ENCODE assay signal across 20 cellular contexts in genomic region chr18:61127714-61128485, GRCh38.
DNase-seq lines count a peak whose midpoint lies in the region; ATAC-seq lines count a peak whose summit lies in the region.
"Had no signal": no experiment of that assay in that cellular context is flagged by ENCODE, and none has a peak within 500 bp of the region (broad histone marks: within the 10 kb centered on the region; RNA-seq: fewer than 3 reads in every experiment).

No MANE protein-coding gene starts in this region.

- ATAC-seq in GM21529 (IDR thresholded peaks at IDR 0.05; ENCODE audit: unreplicated experiment): no peak
- ATAC-seq in HG03457 (IDR thresholded peaks at IDR 0.05; ENCODE audit: unreplicated experiment): no peak
- ATAC-seq in HG02610 (IDR thresholded peaks at IDR 0.05; ENCODE audit: unreplicated experiment): no peak
- ATAC-seq: activated naive CD4-positive, alpha-beta T cell treated with anti-CD3 and anti-CD28 coated beads, Interleukin-2, amount 50 U/mL, for 72 hours; gastrocnemius medialis; natural killer cell treated with Interleukin-12 subunit alpha and Interleukin-12 subunit beta and Interleukin-15 and Interleukin-18, amount 100 ng/mL, for 72 hours; PC-3; sciatic nerve had no signal

- peak; percentile 97 for DNase-seq in COR-L47 (lab: John Stamatoyannopoulos, UW)
- peak; percentile 33 to 99 (median 93) for DNase-seq in NCI-H1417 (lab: John Stamatoyannopoulos, UW)
- DNase-seq in NCI-H774 (lab: John Stamatoyannopoulos, UW): peak; percentile 23
- DNase-seq in medulla oblongata (ENCODE audit: extremely low spot score): peak; percentile 18
- DNase-seq in activated effector memory CD4-positive, alpha-beta T cell treated with anti-CD3 and anti-CD28 coated beads, Interleukin-2, amount 50 U/mL, for 16 hours: no peak
- DNase-seq: activated T-cell treated with anti-CD3 and anti-CD28 coated beads for 4 hours; brain microvascular endothelial cell; CD4-positive, alpha-beta T cell; cortex of kidney; gastrocnemius medialis; GDM1; NCI-H2171 treated with DMSO at 0.1 percent for 48 hours; PC-3; SK-N-SH had no signal
